ENCODE assay signal across 16 cellular contexts in genomic region chr10:13113544-13113943, GRCh38. TPM values are rescaled to one million over a fixed set of nuclear protein-coding genes. Genes with fewer than 3 reads are reported as not detected.
"Had no signal": no experiment of that assay in that cellular context is flagged by ENCODE, and none has a peak within 500 bp of the region (broad histone marks: within the 10 kb centered on the region; RNA-seq: fewer than 3 reads in every experiment).

No MANE protein-coding gene starts in this region.

- H3K27ac Mint-ChIP-seq: activated naive CD4-positive, alpha-beta T cell treated with anti-CD3 and anti-CD28 coated beads, Interleukin-2, amount 50 U/mL, for 24 hours; activated T-cell treated with anti-CD3 and anti-CD28 coated beads, Interleukin-2, amount 50 U/mL, for 72 hours; brain; stimulated activated memory B cell treated with anti-CD40 and anti-IgM and Interleukin-4, amounts not matched to agents 10 μg/mL and 1 μg/mL and 100 μg/mL, for 72 hours had no signal

- DNase-seq: activated effector memory CD4-positive, alpha-beta T cell treated with anti-CD3 and anti-CD28 coated beads, Interleukin-2, amount 50 U/mL, for 16 hours; activated T-cell treated with anti-CD3 and anti-CD28 coated beads, Interleukin-2, amount 50 U/mL, for 72 hours; aorta; foreskin keratinocyte; immature natural killer cell; naive thymus-derived CD8-positive, alpha-beta T cell; ovary; stimulated activated CD4-positive, alpha-beta T cell treated with anti-CD3 and anti-CD28 coated beads, Interleukin-1b, Interleukin-23, amount 100 ng/mL, for 48 hours; stomach; transverse colon; uterus had no signal

- H3K9me3 Mint-ChIP-seq: activated naive CD4-positive, alpha-beta T cell treated with anti-CD3 and anti-CD28 coated beads, Interleukin-2, amount 50 U/mL, for 24 hours; activated T-cell treated with anti-CD3 and anti-CD28 coated beads, Interleukin-2, amount 50 U/mL, for 72 hours; immature natural killer cell; naive thymus-derived CD8-positive, alpha-beta T cell; stimulated activated memory B cell treated with anti-CD40 and anti-IgM and Interleukin-4, amounts not matched to agents 10 μg/mL and 1 μg/mL and 100 μg/mL, for 72 hours had no signal

- H3K36me3 ChIP-seq: ovary, prostate gland, uterus had no signal

- H3K9me3 ChIP-seq: ovary, prostate gland, right atrium auricular region, stomach, transverse colon, uterus had no signal

- H3K4me3 ChIP-seq: ovary, prostate gland, right atrium auricular region, stomach, transverse colon, uterus had no signal

- H3K27ac ChIP-seq: foreskin keratinocyte, prostate gland, right atrium auricular region, transverse colon, uterus had no signal

- H3K4me1 Mint-ChIP-seq: brain had no signal

- H3K27me3 ChIP-seq: foreskin keratinocyte, ovary, right atrium auricular region, stomach, transverse colon, uterus had no signal

- H3K4me1 ChIP-seq: foreskin keratinocyte, prostate gland, uterus had no signal

- H3K27me3 Mint-ChIP-seq: activated naive CD4-positive, alpha-beta T cell treated with anti-CD3 and anti-CD28 coated beads, Interleukin-2, amount 50 U/mL, for 24 hours; brain; naive thymus-derived CD8-positive, alpha-beta T cell; stimulated activated memory B cell treated with anti-CD40 and anti-IgM and Interleukin-4, amounts not matched to agents 10 μg/mL and 1 μg/mL and 100 μg/mL, for 72 hours had no signal

- H3K4me3 Mint-ChIP-seq: activated naive CD4-positive, alpha-beta T cell treated with anti-CD3 and anti-CD28 coated beads, Interleukin-2, amount 50 U/mL, for 24 hours; activated T-cell treated with anti-CD3 and anti-CD28 coated beads, Interleukin-2, amount 50 U/mL, for 72 hours; brain; immature natural killer cell; naive thymus-derived CD8-positive, alpha-beta T cell; stimulated activated memory B cell treated with anti-CD40 and anti-IgM and Interleukin-4, amounts not matched to agents 10 μg/mL and 1 μg/mL and 100 μg/mL, for 72 hours had no signal

RNA-seq across cellular contexts. Expression of gene MCM10, which starts 47.8 kb away (rescaled TPM):
- polyA plus RNA-seq: naive thymus-derived CD8-positive, alpha-beta T cell had no signal
